ENCODE assay signal across 16 cellular contexts in genomic region chr5:168218746-168219145, GRCh38.
"Had no signal": no experiment of that assay in that cellular context is flagged by ENCODE, and none has a peak within 500 bp of the region (broad histone marks: within the 10 kb centered on the region; RNA-seq: fewer than 3 reads in every experiment).

No MANE protein-coding gene starts in this region.

- DNase-seq: effector memory CD8-positive, alpha-beta T cell; foreskin melanocyte; head of caudate nucleus; kidney; left cardiac atrium; left ventricle myocardium inferior; lower lobe of right lung; mesenchymal stem cell; midbrain; psoas muscle; sigmoid colon; stimulated activated CD4-positive, alpha-beta T cell treated with anti-CD3 and anti-CD28 coated beads, Interleukin-2, amount 100 ng/mL, for 24 hours; stimulated activated naive CD4-positive, alpha-beta T cell had no signal

- H3K36me3 ChIP-seq: lower lobe of right lung, neutrophil, sigmoid colon had no signal

- H3K27ac ChIP-seq: hepatocyte, left ventricle myocardium inferior, lower lobe of right lung, neutrophil, psoas muscle, sigmoid colon, skin epidermis had no signal

- H3K9me3 ChIP-seq: left ventricle myocardium inferior, lower lobe of right lung, neutrophil, psoas muscle, sigmoid colon had no signal

- ATAC-seq: effector memory CD8-positive, alpha-beta T cell; lower lobe of right lung; psoas muscle had no signal

- H3K79me2 ChIP-seq: hepatocyte had no signal

- H3K27me3 ChIP-seq: sigmoid colon had no signal

- H3K4me1 ChIP-seq: lower lobe of right lung, psoas muscle had no signal

- H3K4me3 ChIP-seq: hepatocyte, lower lobe of right lung, psoas muscle, sigmoid colon, skin epidermis had no signal
